2 cellular contexts compared by ENCODE assay signal in genomic region chr22:45948081-45948648, GRCh38.
A peak's percentile ranks its signal among the peaks of the same experiment; 100 is the strongest.
TF ChIP-seq lines count a peak whose summit lies in the region.

No MANE protein-coding gene starts in this region.

TF ChIP-seq in Ishikawa, 13 proteins besides CTCF, POLR2A, EP300 and RAD21 (continued from another document):
- TF ChIP-seq USF1 (IDR thresholded peaks at IDR 0.05) (no peak), MAX (IDR thresholded peaks at IDR 0.05) (no peak), EGR1 (IDR thresholded peaks at IDR 0.05) (no peak), NFIC (IDR thresholded peaks at IDR 0.05) (peak; percentile 52), REST (IDR thresholded peaks at IDR 0.05; ENCODE audit: low read depth) (no peak), YY1 (IDR thresholded peaks at IDR 0.05; ENCODE audit: low read depth) (no peak)

TF ChIP-seq in H1, 55 proteins besides CTCF, POLR2A, EP300 and RAD21 (continued from another document):
- TF ChIP-seq HDAC6 (IDR thresholded peaks at IDR 0.05; ENCODE audit: low read depth, low read length) (no peak), SIX5 (IDR thresholded peaks at IDR 0.05; ENCODE audit: low read depth, low read length) (no peak), SRF (IDR thresholded peaks at IDR 0.05; ENCODE audit: low read depth, low read length) (no peak), SIRT6 (IDR thresholded peaks at IDR 0.05; ENCODE audit: low read length) (no peak), POLR2AphosphoS5 (IDR thresholded peaks at IDR 0.05; ENCODE audit: low read depth, low read length) (no peak), TAF7 (optimal IDR thresholded peaks at IDR 0.05; ENCODE audit: borderline replicate concordance, low read depth, low read length) (no peak), PHF8 (conservative IDR thresholded peaks at IDR 0.05; ENCODE audit: low read depth, low read length) (no peak), SP1 (IDR thresholded peaks at IDR 0.05; ENCODE audit: low read depth, low read length) (no peak), E2F6 (IDR thresholded peaks at IDR 0.05) (no peak)
